ENCODE assay signal across 12 cellular contexts in the genomic region with DNA sequence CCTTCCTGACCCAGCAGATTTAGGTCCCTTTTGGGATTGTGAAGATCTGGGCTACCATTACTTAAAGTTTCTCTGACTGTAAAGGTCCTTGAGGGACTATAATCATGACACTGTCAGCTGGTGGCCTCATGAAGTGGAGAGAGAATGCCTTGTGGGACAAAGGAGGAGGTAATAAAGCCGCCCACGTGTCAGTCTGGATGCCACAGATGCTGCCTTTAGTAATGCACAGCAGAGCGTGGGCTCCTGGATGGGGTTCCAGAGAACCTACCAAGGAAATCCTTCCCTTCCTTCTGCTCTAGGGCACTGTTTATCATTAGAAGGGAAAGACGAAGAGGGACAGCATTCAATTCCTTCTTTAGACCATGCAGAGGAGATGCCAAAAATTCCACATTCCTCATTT.
DNase-seq lines count a peak whose midpoint lies in the region; ATAC-seq and TF ChIP-seq lines count a peak whose summit lies in the region.
"Had no signal": no experiment of that assay in that cellular context is flagged by ENCODE, and none has a peak within 500 bp of the region (broad histone marks: within the 10 kb centered on the region; RNA-seq: fewer than 3 reads in every experiment).

No MANE protein-coding gene starts in this region.

- BruUV-seq in PC-3 (replicated peaks; lab: Mats Ljungman, UMichigan), result no TSS peak

- ATAC-seq in PC-3, result no peak
- no peak for ATAC-seq in gastroesophageal sphincter
- no peak for ATAC-seq in HG02763 (IDR thresholded peaks at IDR 0.05; ENCODE audit: unreplicated experiment)

- H2AFZ ChIP-seq in PC-3 (ENCODE audit: low read length), result peak overlapping the region; percentile 46; the same call in 1 of the 2 replicates

- WGBS in gastroesophageal sphincter (ENCODE audit: low coverage in 1 of 2), 2 donors, result 50 to 68% methylated on average over 2 to 4 of the region's 4 CpGs

- TF ChIP-seq POLR2A in gastroesophageal sphincter (IDR thresholded peaks at IDR 0.05), result no peak

- CTCF ChIA-PET in HEK293 (lab: Yijun Ruan, JAX) (interaction anchor here (0.6 to 1.6 kb wide), 5 partner anchors 23 to 296 kb away, joined by 3 to 6 read pairs (median 3); no protein-coding TSS in a partner anchor), PC-3 (lab: Charles Lee) (interaction anchor here (0.6 kb wide), 1 partner anchor 132 kb away, joined by 3 read pairs; no protein-coding TSS in a partner anchor)

- POLR2A ChIA-PET in HEK293 (lab: Yijun Ruan, JAX), result no interaction called here
- POLR2A ChIA-PET in PC-3 (lab: Charles Lee; ENCODE audit: unreplicated experiment), result no interaction called here

- H3K27me3 ChIP-seq in PC-3 (ENCODE audit: low read length), result no peaks in the 10 kb centered on the region
- H3K27me3 ChIP-seq in skeletal muscle tissue (ENCODE audit: control insufficient read depth in 3 of 3, insufficient read depth in 3 of 3, low read length in 3 of 3), result no peaks in the 10 kb centered on the region
- no peaks in the 10 kb centered on the region for H3K27me3 ChIP-seq in gastroesophageal sphincter
- H3K27me3 ChIP-seq: esophagus squamous epithelium, MG63 had no signal

- no peaks in the 10 kb centered on the region for H3F3A ChIP-seq in PC-3 (ENCODE audit: low read length, unreplicated experiment)

- H3K27ac ChIP-seq in HEK293 (ENCODE audit: extremely low read depth, low read depth, low read length), result no peak overlapping the region
- H3K27ac ChIP-seq in PC-3 (ENCODE audit: low read length), result peak overlapping the region; percentile 15; the same call in 1 of the 2 replicates
- H3K27ac ChIP-seq in skeletal muscle tissue (ENCODE audit: low read depth, low read length), result peak overlapping the region; percentile 17
- H3K27ac ChIP-seq in gastroesophageal sphincter, result peak overlapping the region in 2 of 4 donors; percentile 19 to 33
- H3K27ac ChIP-seq: VCaP had no signal

- H3K4me1 ChIP-seq in HEK293 (ENCODE audit: control insufficient read depth, insufficient read depth, low read length) (no peaks in the 10 kb centered on the region), PC-3 (ENCODE audit: insufficient read depth, low read length) (peaks cover 14% of the 10 kb centered on the region), skeletal muscle tissue (ENCODE audit: control insufficient read depth in 3 of 3, insufficient read depth in 3 of 3, low read length in 3 of 3) (no peaks in the 10 kb centered on the region), gastroesophageal sphincter (peaks cover 0 to 38% (median 5%) of the 10 kb centered on the region in 3 donors)

- no peaks in the 10 kb centered on the region for H3K9me2 ChIP-seq in PC-3 (replicated peaks; ENCODE audit: low read length)

- H3K9me3 ChIP-seq in HEK293 (ENCODE audit: control insufficient read depth, insufficient read depth, low read depth, low read length) (no peaks in the 10 kb centered on the region), PC-3 (ENCODE audit: low read length) (no peaks in the 10 kb centered on the region), skeletal muscle tissue (ENCODE audit: control insufficient read depth in 3 of 3, low read length in 3 of 3) (no peaks in the 10 kb centered on the region), gastroesophageal sphincter (no peaks in the 10 kb centered on the region)
- H3K9me3 ChIP-seq: esophagus squamous epithelium, MG63 had no signal

- H3K4me3 ChIP-seq in HEK293 (ENCODE audit: low read depth, low read length) (no peak overlapping the region), PC-3 (ENCODE audit: low read length) (no peak overlapping the region), foreskin fibroblast (ENCODE audit: low read depth in 1 of 2, low read length in 2 of 2) (no peak overlapping the region), skeletal muscle tissue (ENCODE audit: low read length in 3 of 3) (no peak overlapping the region), gastroesophageal sphincter (no peak overlapping the region)
- H3K4me3 ChIP-seq: esophagus squamous epithelium, MG63 had no signal

- H3K36me3 ChIP-seq in HEK293 (ENCODE audit: control insufficient read depth in 2 of 2, insufficient read depth in 1 of 2, low read length in 2 of 2) (no peaks in the 10 kb centered on the region), PC-3 (ENCODE audit: low read depth, low read length) (no peaks in the 10 kb centered on the region), skeletal muscle tissue (ENCODE audit: control insufficient read depth in 3 of 3, insufficient read depth in 3 of 3, low read length in 3 of 3) (no peaks in the 10 kb centered on the region), gastroesophageal sphincter (no peaks in the 10 kb centered on the region)
- H3K36me3 ChIP-seq: esophagus squamous epithelium had no signal

- DNase-seq in PC-3 (no peak), foreskin fibroblast (peak; percentile 34 to 51), NCI-H524 (lab: John Stamatoyannopoulos, UW) (no peak)
- DNase-seq: activated CD8-positive, alpha-beta memory T cell treated with anti-CD3 and anti-CD28 coated beads, Interleukin-2, amount 50 U/mL, for 4 hours; esophagus squamous epithelium; MG63; NCI-H2107 had no signal

- H3K79me2 ChIP-seq in PC-3 (ENCODE audit: low read length), result no peaks in the 10 kb centered on the region

- TF ChIP-seq CTCF in HEK293 (tag by site-specific recombination; IDR thresholded peaks at IDR 0.05) (no peak), PC-3 (conservative IDR thresholded peaks at IDR 0.05; ENCODE audit: low read depth, low read length) (no peak), foreskin fibroblast (IDR thresholded peaks at IDR 0.05; ENCODE audit: low read depth, low read length) (no peak), gastroesophageal sphincter (IDR thresholded peaks at IDR 0.05) (no peak)

- H4K20me1 ChIP-seq in PC-3 (ENCODE audit: low read length), result no peaks in the 10 kb centered on the region

- no peak overlapping the region for H3K4me2 ChIP-seq in PC-3 (ENCODE audit: low read length)

- intact Hi-C loops in PC-3 (cut with micrococcal nuclease), result no loop called here

- H3K9ac ChIP-seq in PC-3 (ENCODE audit: low read length) (no peak overlapping the region; the same call in 1 of the 2 replicates), skeletal muscle tissue (ENCODE audit: low read depth in 1 of 3, low read length in 3 of 3) (no peak overlapping the region)

- no peak for TF ChIP-seq EP300 in gastroesophageal sphincter (IDR thresholded peaks at IDR 0.05)

TF ChIP-seq in HEK293, 187 proteins besides CTCF, POLR2A, EP300 and RAD21:
- TF ChIP-seq ZFHX2 (tag by site-specific recombination; conservative IDR thresholded peaks at IDR 0.05) (peak; percentile 64), ZNF670 (tag by site-specific recombination; IDR thresholded peaks at IDR 0.05; ENCODE audit: low read depth) (no peak), EGR2 (tag by site-specific recombination; IDR thresholded peaks at IDR 0.05; ENCODE audit: low read depth) (peak; percentile 60)
TF ChIP-seq in HEK293: peak in this region for 2.

Comparison
In these comparisons a context has a peak if more than half of its experiments do, and no peak if none do; other contexts are left out.
1. DNase-seq: peak in foreskin fibroblast (2 of 2); none in PC-3 (single experiment) and NCI-H524 (0 of 2).